20 cellular contexts compared by ENCODE assay signal in genomic region chr2:72803626-72804320, GRCh38.
"Had no signal": no experiment of that assay in that cellular context is flagged by ENCODE, and none has a peak within 500 bp of the region (broad histone marks: within the 10 kb centered on the region; RNA-seq: fewer than 3 reads in every experiment).

No MANE protein-coding gene starts in this region.

- H3K27ac ChIP-seq: ascending aorta, epithelial cell of prostate, left lung, neural progenitor cell, ovary, right lobe of liver, stomach, upper lobe of right lung, WERI-Rb-1 had no signal

- DNase-seq: activated CD4-positive, alpha-beta T cell treated with anti-CD3 and anti-CD28 coated beads for 1 hour; activated CD8-positive, alpha-beta memory T cell treated with anti-CD3 and anti-CD28 coated beads for 24 hours; activated effector memory CD4-positive, alpha-beta T cell treated with anti-CD3 and anti-CD28 coated beads, Interleukin-2, amount 50 U/mL, for 16 hours; activated naive CD4-positive, alpha-beta T cell treated with anti-CD3 and anti-CD28 coated beads, Interleukin-2, amount 50 U/mL, for 16 hours; activated T-cell treated with anti-CD3 and anti-CD28 coated beads, Interleukin-2, amount 50 U/mL, for 72 hours; dermis blood vessel endothelial cell; left lung; naive thymus-derived CD4-positive, alpha-beta T cell; ovary; right lobe of liver; stimulated activated CD4-positive, alpha-beta T cell treated with anti-CD3 and anti-CD28 coated beads, Interleukin-4, amount 100 ng/mL, for 1 hour; stomach; upper lobe of right lung; WERI-Rb-1 had no signal

- H2AFZ ChIP-seq: neural progenitor cell had no signal

- H3K4me2 ChIP-seq: neural progenitor cell, smooth muscle cell had no signal

- H3K9me3 ChIP-seq: ovary, right lobe of liver had no signal

- H3K36me3 ChIP-seq: ascending aorta, left lung, neural progenitor cell, ovary, right lobe of liver, upper lobe of right lung, WERI-Rb-1 had no signal

- ATAC-seq: activated T-cell treated with anti-CD3 and anti-CD28 coated beads, Interleukin-2, amount 50 U/mL, for 72 hours; left lung; naive thymus-derived CD4-positive, alpha-beta T cell; right lobe of liver; stimulated activated effector memory CD8-positive, alpha-beta T cell treated with anti-CD3 and anti-CD28 coated beads, Interleukin-12 subunit alpha, Interleukin-12 subunit beta, amount 100 ng/mL, for 72 hours; upper lobe of right lung had no signal

- H3K27me3 ChIP-seq: ascending aorta, left lung, neural progenitor cell, ovary, right lobe of liver, stomach, upper lobe of right lung had no signal

- H3K4me1 ChIP-seq: ascending aorta, left lung, neural progenitor cell, right lobe of liver, upper lobe of right lung had no signal

- H3K4me3 ChIP-seq: ascending aorta, left lung, neural progenitor cell, ovary, right lobe of liver, smooth muscle cell, stomach, upper lobe of right lung had no signal

- H3K9ac ChIP-seq: neural progenitor cell had no signal

- FAIRE-seq: bronchial epithelial cell had no signal
